Comparison of ENCODE assay signal across 22 cellular contexts in genomic region chr17:67411396-67411795, GRCh38. TPM values are rescaled to one million over a fixed set of nuclear protein-coding genes. Genes with fewer than 3 reads are reported as not detected.
DNase-seq lines count a peak whose midpoint lies in the region; ATAC-seq and TF ChIP-seq lines count a peak whose summit lies in the region.
"Had no signal": no experiment of that assay in that cellular context is flagged by ENCODE, and none has a peak within 500 bp of the region (broad histone marks: within the 10 kb centered on the region; RNA-seq: fewer than 3 reads in every experiment).

No MANE protein-coding gene starts in this region.

- peaks cover 6% of the 10 kb centered on the region for H3K9me3 Mint-ChIP-seq in activated CD8-positive, alpha-beta T cell treated with anti-CD3 and anti-CD28 coated beads for 36 hours
- peaks cover 7% of the 10 kb centered on the region for H3K9me3 Mint-ChIP-seq in activated CD8-positive, alpha-beta T cell treated with anti-CD3 and anti-CD28 coated beads, Interleukin-2, amount 10 ng/mL, durations not matched to agents 7 days and 5 days (ENCODE audit: insufficient read depth)
- no peaks in the 10 kb centered on the region for H3K9me3 Mint-ChIP-seq in activated naive CD8-positive, alpha-beta T cell treated with anti-CD3 and anti-CD28 coated beads, Interleukin-2, amount 50 U/mL, for 24 hours
- no peaks in the 10 kb centered on the region for H3K9me3 Mint-ChIP-seq in stimulated activated effector memory CD8-positive, alpha-beta T cell treated with anti-CD3 and anti-CD28 coated beads, Interleukin-12 subunit alpha, Interleukin-12 subunit beta, amount 100 ng/mL, for 72 hours

- peak overlapping the region; percentile 56 for H3K27ac Mint-ChIP-seq in activated CD8-positive, alpha-beta T cell treated with anti-CD3 and anti-CD28 coated beads for 36 hours
- no peak overlapping the region for H3K27ac Mint-ChIP-seq in activated CD8-positive, alpha-beta T cell treated with anti-CD3 and anti-CD28 coated beads, Interleukin-2, amount 10 ng/mL, durations not matched to agents 7 days and 5 days
- H3K27ac Mint-ChIP-seq in activated naive CD8-positive, alpha-beta T cell treated with anti-CD3 and anti-CD28 coated beads, Interleukin-2, amount 50 U/mL, for 24 hours = peak overlapping the region; percentile 53
- peak overlapping the region; percentile 26 for H3K27ac Mint-ChIP-seq in stimulated activated effector memory CD8-positive, alpha-beta T cell treated with anti-CD3 and anti-CD28 coated beads, Interleukin-12 subunit alpha, Interleukin-12 subunit beta, amount 100 ng/mL, for 72 hours
- H3K27ac Mint-ChIP-seq: progenitor cell of endocrine pancreas, type B pancreatic cell had no signal

- no peaks in the 10 kb centered on the region for H3K27me3 Mint-ChIP-seq in activated CD8-positive, alpha-beta T cell treated with anti-CD3 and anti-CD28 coated beads for 36 hours
- no peaks in the 10 kb centered on the region for H3K27me3 Mint-ChIP-seq in activated CD8-positive, alpha-beta T cell treated with anti-CD3 and anti-CD28 coated beads, Interleukin-2, amount 10 ng/mL, durations not matched to agents 7 days and 5 days (ENCODE audit: low read depth)
- H3K27me3 Mint-ChIP-seq in activated naive CD8-positive, alpha-beta T cell treated with anti-CD3 and anti-CD28 coated beads, Interleukin-2, amount 50 U/mL, for 24 hours = no peaks in the 10 kb centered on the region
- H3K27me3 Mint-ChIP-seq: progenitor cell of endocrine pancreas, type B pancreatic cell had no signal

- no peak for TF ChIP-seq CTCF in activated CD8-positive, alpha-beta T cell treated with anti-CD3 and anti-CD28 coated beads for 36 hours (IDR thresholded peaks at IDR 0.05)

- CTCF ChIA-PET in activated CD8-positive, alpha-beta T cell treated with anti-CD3 and anti-CD28 coated beads for 36 hours (lab: Charles Lee) = interaction anchor here (1.1 to 2.0 kb wide), 2 partner anchors 9 to 22 kb away, joined by 4 to 8 read pairs; no protein-coding TSS in a partner anchor
- CTCF ChIA-PET in activated CD8-positive, alpha-beta T cell treated with anti-CD3 and anti-CD28 coated beads, Interleukin-2, amount 10 ng/mL, durations not matched to agents 7 days and 5 days (lab: Charles Lee) = no interaction called here

- POLR2A ChIA-PET in activated CD8-positive, alpha-beta T cell treated with anti-CD3 and anti-CD28 coated beads for 36 hours (lab: Charles Lee) = interaction anchor here (0.8 to 2.4 kb wide), 3 partner anchors 19 to 64 kb away, joined by 4 to 8 read pairs (median 5); no protein-coding TSS in a partner anchor
- POLR2A ChIA-PET in activated CD8-positive, alpha-beta T cell treated with anti-CD3 and anti-CD28 coated beads, Interleukin-2, amount 10 ng/mL, durations not matched to agents 7 days and 5 days (lab: Charles Lee) = interaction anchor here (0.6 kb wide), 1 partner anchor 294 kb away, joined by 3 read pairs; no protein-coding TSS in a partner anchor

- DNase-seq in activated CD8-positive, alpha-beta T cell treated with anti-CD3 and anti-CD28 coated beads for 36 hours = no peak
- DNase-seq in activated CD8-positive, alpha-beta T cell treated with anti-CD3 and anti-CD28 coated beads, Interleukin-2, amount 10 ng/mL, durations not matched to agents 7 days and 5 days = no peak
- peak; percentile 64 to 82 for DNase-seq in NOMO-1 (lab: John Stamatoyannopoulos, UW; ENCODE audit: unreplicated experiment in 2 of 2)
- no peak for DNase-seq in activated naive CD8-positive, alpha-beta T cell treated with anti-CD3 and anti-CD28 coated beads, Interleukin-2, amount 50 U/mL, for 24 hours
- no peak for DNase-seq in stimulated activated effector memory CD8-positive, alpha-beta T cell treated with anti-CD3 and anti-CD28 coated beads, Interleukin-12 subunit alpha, Interleukin-12 subunit beta, amount 100 ng/mL, for 72 hours (ENCODE audit: low spot score in 2 of 2)
- DNase-seq in LoVo (ENCODE audit: low spot score) = no peak
- DNase-seq: activated CD4-positive, alpha-beta T cell treated with anti-CD3 and anti-CD28 coated beads, Interleukin-2, amount 50 U/mL, for 48 hours; amniotic stem cell; gastrocnemius medialis; kidney glomerular epithelial cell; NCI-H2029; NK-92 treated with Interleukin-12 subunit alpha and Interleukin-12 subunit beta, amount 100 ng/mL, for 24 hours; stimulated activated CD4-positive, alpha-beta T cell treated with anti-CD3 and anti-CD28 coated beads, Interleukin-1b, Interleukin-23, amount 100 ng/mL, for 48 hours; stomach; T-helper 1 cell; WERI-Rb-1 had no signal

- H3K4me1 Mint-ChIP-seq in activated CD8-positive, alpha-beta T cell treated with anti-CD3 and anti-CD28 coated beads for 36 hours (ENCODE audit: low read depth) = peaks cover 65% of the 10 kb centered on the region
- H3K4me1 Mint-ChIP-seq in activated CD8-positive, alpha-beta T cell treated with anti-CD3 and anti-CD28 coated beads, Interleukin-2, amount 10 ng/mL, durations not matched to agents 7 days and 5 days (ENCODE audit: low read depth) = peaks cover 25% of the 10 kb centered on the region
- H3K4me1 Mint-ChIP-seq in activated naive CD8-positive, alpha-beta T cell treated with anti-CD3 and anti-CD28 coated beads, Interleukin-2, amount 50 U/mL, for 24 hours = peaks cover 55% of the 10 kb centered on the region
- H3K4me1 Mint-ChIP-seq in stimulated activated effector memory CD8-positive, alpha-beta T cell treated with anti-CD3 and anti-CD28 coated beads, Interleukin-12 subunit alpha, Interleukin-12 subunit beta, amount 100 ng/mL, for 72 hours = peaks cover 49% of the 10 kb centered on the region

- H3K4me3 Mint-ChIP-seq in activated CD8-positive, alpha-beta T cell treated with anti-CD3 and anti-CD28 coated beads for 36 hours = no peak overlapping the region
- H3K4me3 Mint-ChIP-seq in activated CD8-positive, alpha-beta T cell treated with anti-CD3 and anti-CD28 coated beads, Interleukin-2, amount 10 ng/mL, durations not matched to agents 7 days and 5 days = no peak overlapping the region
- H3K4me3 Mint-ChIP-seq in activated naive CD8-positive, alpha-beta T cell treated with anti-CD3 and anti-CD28 coated beads, Interleukin-2, amount 50 U/mL, for 24 hours = no peak overlapping the region
- H3K4me3 Mint-ChIP-seq in stimulated activated effector memory CD8-positive, alpha-beta T cell treated with anti-CD3 and anti-CD28 coated beads, Interleukin-12 subunit alpha, Interleukin-12 subunit beta, amount 100 ng/mL, for 72 hours = no peak overlapping the region
- H3K4me3 Mint-ChIP-seq: neural crest cell, type B pancreatic cell had no signal

- intact Hi-C loops in activated CD8-positive, alpha-beta T cell treated with anti-CD3 and anti-CD28 coated beads for 36 hours (cut with micrococcal nuclease) = no loop called here

- peaks cover 22% of the 10 kb centered on the region for H3K36me3 Mint-ChIP-seq in activated CD8-positive, alpha-beta T cell treated with anti-CD3 and anti-CD28 coated beads for 36 hours (ENCODE audit: low read depth)
- peaks cover 36% of the 10 kb centered on the region for H3K36me3 Mint-ChIP-seq in activated CD8-positive, alpha-beta T cell treated with anti-CD3 and anti-CD28 coated beads, Interleukin-2, amount 10 ng/mL, durations not matched to agents 7 days and 5 days (ENCODE audit: low read depth)
- H3K36me3 Mint-ChIP-seq in activated naive CD8-positive, alpha-beta T cell treated with anti-CD3 and anti-CD28 coated beads, Interleukin-2, amount 50 U/mL, for 24 hours (ENCODE audit: low read depth) = peaks cover 7% of the 10 kb centered on the region
- H3K36me3 Mint-ChIP-seq in stimulated activated effector memory CD8-positive, alpha-beta T cell treated with anti-CD3 and anti-CD28 coated beads, Interleukin-12 subunit alpha, Interleukin-12 subunit beta, amount 100 ng/mL, for 72 hours = no peaks in the 10 kb centered on the region

- ATAC-seq in activated CD8-positive, alpha-beta T cell treated with anti-CD3 and anti-CD28 coated beads for 36 hours = no peak
- no peak for ATAC-seq in activated CD8-positive, alpha-beta T cell treated with anti-CD3 and anti-CD28 coated beads, Interleukin-2, amount 10 ng/mL, durations not matched to agents 7 days and 5 days
- ATAC-seq in activated naive CD8-positive, alpha-beta T cell treated with anti-CD3 and anti-CD28 coated beads, Interleukin-2, amount 50 U/mL, for 24 hours = no peak
- no peak for ATAC-seq in stimulated activated effector memory CD8-positive, alpha-beta T cell treated with anti-CD3 and anti-CD28 coated beads, Interleukin-12 subunit alpha, Interleukin-12 subunit beta, amount 100 ng/mL, for 72 hours
- ATAC-seq in GM21360 (IDR thresholded peaks at IDR 0.05; ENCODE audit: unreplicated experiment) (no peak), GM19455 (IDR thresholded peaks at IDR 0.05; ENCODE audit: unreplicated experiment) (no peak)
- ATAC-seq: gastrocnemius medialis, HepG2 had no signal

RNA-seq across cellular contexts. Expression of gene PITPNC1, which starts 34.3 kb away (rescaled TPM):
- total RNA-seq in activated CD8-positive, alpha-beta T cell treated with anti-CD3 and anti-CD28 coated beads for 36 hours = 10 to 100 TPM; 51.8 to 56.3 TPM
- 10 to 100 TPM; 74.0 to 76.5 TPM for total RNA-seq in activated CD8-positive, alpha-beta T cell treated with anti-CD3 and anti-CD28 coated beads, Interleukin-2, amount 10 ng/mL, durations not matched to agents 7 days and 5 days

RNA-seq across cellular contexts. Expression of gene PSMD12, which starts 45.0 kb away (rescaled TPM):
- total RNA-seq in activated CD8-positive, alpha-beta T cell treated with anti-CD3 and anti-CD28 coated beads for 36 hours = 10 to 100 TPM; 80.9 to 89.1 TPM
- 10 to 100 TPM; 49.4 to 53.9 TPM for total RNA-seq in activated CD8-positive, alpha-beta T cell treated with anti-CD3 and anti-CD28 coated beads, Interleukin-2, amount 10 ng/mL, durations not matched to agents 7 days and 5 days

Comparison
In these comparisons a context has a peak if more than half of its experiments do, and no peak if none do; other contexts are left out.
1. DNase-seq: peak in NOMO-1 (2 of 2); none in activated CD8-positive, alpha-beta T cell treated with anti-CD3 and anti-CD28 coated beads for 36 hours (single experiment), activated CD8-positive, alpha-beta T cell treated with anti-CD3 and anti-CD28 coated beads, Interleukin-2, amount 10 ng/mL, durations not matched to agents 7 days and 5 days (single experiment), activated naive CD8-positive, alpha-beta T cell treated with anti-CD3 and anti-CD28 coated beads, Interleukin-2, amount 50 U/mL, for 24 hours (single experiment), stimulated activated effector memory CD8-positive, alpha-beta T cell treated with anti-CD3 and anti-CD28 coated beads, Interleukin-12 subunit alpha, Interleukin-12 subunit beta, amount 100 ng/mL, for 72 hours (0 of 2) and LoVo (single experiment).